8 cellular contexts compared by ENCODE assay signal in the genomic region with DNA sequence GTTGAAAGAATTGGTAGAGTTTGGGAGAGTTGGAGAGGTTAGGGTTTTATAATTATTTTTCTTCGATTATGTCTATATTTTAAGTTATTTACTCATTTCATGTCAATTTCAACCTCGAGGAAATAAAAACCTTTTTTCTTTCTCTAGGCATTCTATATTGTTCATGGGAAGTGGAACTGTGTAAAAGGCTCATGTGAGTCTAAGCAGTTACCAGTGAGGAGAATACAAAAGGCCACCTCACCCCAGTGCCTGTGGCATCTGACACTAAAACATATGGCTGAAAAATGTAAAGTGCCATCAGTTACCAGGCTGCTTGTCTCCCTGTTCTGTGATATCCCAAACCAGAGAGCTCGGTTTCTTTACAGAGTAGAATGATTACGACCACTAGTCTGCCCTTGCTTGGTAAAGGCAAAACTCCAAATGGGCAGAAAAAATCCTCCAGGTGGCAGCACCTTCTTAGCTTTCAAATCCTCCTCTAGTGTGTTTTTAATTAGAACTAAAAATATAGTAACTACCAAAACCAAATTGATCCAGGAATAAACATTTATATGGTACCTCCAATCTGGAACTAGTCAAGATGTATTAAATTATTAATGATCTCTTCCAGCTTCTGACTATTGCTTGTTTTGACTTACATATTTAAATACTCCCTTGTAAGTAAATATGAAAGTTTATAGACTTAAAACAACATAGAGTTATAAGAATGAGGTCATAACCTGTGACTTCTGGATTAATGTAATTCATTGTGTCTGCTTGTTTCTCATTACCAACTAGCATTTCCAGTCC.
A peak's percentile ranks its signal among the peaks of the same experiment; 100 is the strongest.
DNase-seq lines count a peak whose midpoint lies in the region; ATAC-seq and TF ChIP-seq lines count a peak whose summit lies in the region.

No MANE protein-coding gene starts in this region.

- peaks cover 27% of the 10 kb centered on the region for H3K27me3 Mint-ChIP-seq in activated naive CD8-positive, alpha-beta T cell treated with anti-CD3 and anti-CD28 coated beads, Interleukin-2, amount 50 U/mL, for 24 hours
- peaks cover 17% of the 10 kb centered on the region for H3K27me3 Mint-ChIP-seq in activated naive CD8-positive, alpha-beta T cell treated with anti-CD3 and anti-CD28 coated beads for 36 hours
- H3K27me3 Mint-ChIP-seq in mesothelial cell of epicardium (ENCODE audit: low read depth) = peaks cover 19% of the 10 kb centered on the region

- no peak overlapping the region for H3K4me3 Mint-ChIP-seq in activated naive CD8-positive, alpha-beta T cell treated with anti-CD3 and anti-CD28 coated beads, Interleukin-2, amount 50 U/mL, for 24 hours
- H3K4me3 Mint-ChIP-seq in activated naive CD8-positive, alpha-beta T cell treated with anti-CD3 and anti-CD28 coated beads for 36 hours = no peak overlapping the region
- no peak overlapping the region for H3K4me3 Mint-ChIP-seq in mesothelial cell of epicardium

- no peaks in the 10 kb centered on the region for H3K36me3 Mint-ChIP-seq in activated naive CD8-positive, alpha-beta T cell treated with anti-CD3 and anti-CD28 coated beads, Interleukin-2, amount 50 U/mL, for 24 hours (ENCODE audit: low read depth)
- no peaks in the 10 kb centered on the region for H3K36me3 Mint-ChIP-seq in activated naive CD8-positive, alpha-beta T cell treated with anti-CD3 and anti-CD28 coated beads for 36 hours
- H3K36me3 Mint-ChIP-seq in mesothelial cell of epicardium = no peaks in the 10 kb centered on the region

- ATAC-seq in activated naive CD8-positive, alpha-beta T cell treated with anti-CD3 and anti-CD28 coated beads, Interleukin-2, amount 50 U/mL, for 24 hours = no peak
- ATAC-seq in GM21619 (IDR thresholded peaks at IDR 0.05; ENCODE audit: unreplicated experiment) (peak; percentile 74), HG03571 (IDR thresholded peaks at IDR 0.05; ENCODE audit: unreplicated experiment) (no peak)

- H3K4me1 Mint-ChIP-seq in activated naive CD8-positive, alpha-beta T cell treated with anti-CD3 and anti-CD28 coated beads, Interleukin-2, amount 50 U/mL, for 24 hours = no peaks in the 10 kb centered on the region
- no peaks in the 10 kb centered on the region for H3K4me1 Mint-ChIP-seq in activated naive CD8-positive, alpha-beta T cell treated with anti-CD3 and anti-CD28 coated beads for 36 hours
- H3K4me1 Mint-ChIP-seq in mesothelial cell of epicardium = no peaks in the 10 kb centered on the region

- H3K9me3 Mint-ChIP-seq in activated naive CD8-positive, alpha-beta T cell treated with anti-CD3 and anti-CD28 coated beads, Interleukin-2, amount 50 U/mL, for 24 hours = no peaks in the 10 kb centered on the region
- H3K9me3 Mint-ChIP-seq in activated naive CD8-positive, alpha-beta T cell treated with anti-CD3 and anti-CD28 coated beads for 36 hours = no peaks in the 10 kb centered on the region
- no peaks in the 10 kb centered on the region for H3K9me3 Mint-ChIP-seq in mesothelial cell of epicardium

- peak; percentile 64 for TF ChIP-seq CTCF in mesothelial cell of epicardium (IDR thresholded peaks at IDR 0.05; ENCODE audit: unreplicated experiment)

- no peak overlapping the region for H3K27ac Mint-ChIP-seq in activated naive CD8-positive, alpha-beta T cell treated with anti-CD3 and anti-CD28 coated beads, Interleukin-2, amount 50 U/mL, for 24 hours
- no peak overlapping the region for H3K27ac Mint-ChIP-seq in activated naive CD8-positive, alpha-beta T cell treated with anti-CD3 and anti-CD28 coated beads for 36 hours
- no peak overlapping the region for H3K27ac Mint-ChIP-seq in mesothelial cell of epicardium

- peak; percentile 10 for DNase-seq in activated naive CD8-positive, alpha-beta T cell treated with anti-CD3 and anti-CD28 coated beads, Interleukin-2, amount 50 U/mL, for 24 hours
- no peak for DNase-seq in activated naive CD8-positive, alpha-beta T cell treated with anti-CD3 and anti-CD28 coated beads for 36 hours
- DNase-seq in M059J (ENCODE audit: low read depth) = peak; percentile 67
- DNase-seq in RPMI8226 = peak; percentile 33
- DNase-seq in ecto neural progenitor cell (ENCODE audit: low spot score) = peak; percentile 58
- DNase-seq in mesothelial cell of epicardium (ENCODE audit: low spot score in 2 of 2, unreplicated experiment in 2 of 2) = peak in 1 of 2 experiments; percentile 47
